Comparison of ENCODE assay signal across 12 cellular contexts in genomic region chr20:21693322-21693721, GRCh38. TPM values are rescaled to one million over a fixed set of nuclear protein-coding genes. Genes with fewer than 3 reads are reported as not detected.
DNase-seq lines count a peak whose midpoint lies in the region; ATAC-seq and TF ChIP-seq lines count a peak whose summit lies in the region.
"Had no signal": no experiment of that assay in that cellular context is flagged by ENCODE, and none has a peak within 500 bp of the region (broad histone marks: within the 10 kb centered on the region; RNA-seq: fewer than 3 reads in every experiment).

No MANE protein-coding gene starts in this region.

- TF ChIP-seq CTCF in GM12875 (IDR thresholded peaks at IDR 0.05; ENCODE audit: borderline replicate concordance, insufficient read depth, low read depth, low read length), result peak; percentile 63; the same call in 1 of the 2 replicates
- no peak for TF ChIP-seq CTCF in left ventricle myocardium inferior (IDR thresholded peaks at IDR 0.05; ENCODE audit: borderline replicate concordance)

- H3K27ac ChIP-seq in left ventricle myocardium inferior (replicated peaks), result no peak overlapping the region
- H3K27ac ChIP-seq: adrenal gland had no signal

- ATAC-seq in GM18511 (IDR thresholded peaks at IDR 0.05; ENCODE audit: unreplicated experiment), result no peak
- ATAC-seq: effector memory CD8-positive, alpha-beta T cell; naive thymus-derived CD4-positive, alpha-beta T cell had no signal

- H3K4me1 ChIP-seq in left ventricle myocardium inferior, result no peaks in the 10 kb centered on the region
- H3K4me1 ChIP-seq: adrenal gland had no signal

- H3K4me3 ChIP-seq in GM12875 (ENCODE audit: low read depth, low read length), result no peak overlapping the region
- H3K4me3 ChIP-seq in left ventricle myocardium inferior, result no peak overlapping the region
- H3K4me3 ChIP-seq: adrenal gland had no signal

- peaks cover 95% of the 10 kb centered on the region for H3K27me3 ChIP-seq in left ventricle myocardium inferior (ENCODE audit: low read depth)

- intact Hi-C loops in left ventricle myocardium inferior (cut with micrococcal nuclease), result no loop called here

- no peaks in the 10 kb centered on the region for H3K9me3 ChIP-seq in left ventricle myocardium inferior (replicated peaks)
- H3K9me3 ChIP-seq: adrenal gland had no signal

- H3K36me3 ChIP-seq in left ventricle myocardium inferior, result no peaks in the 10 kb centered on the region
- H3K36me3 ChIP-seq: adrenal gland had no signal

- DNase-seq in COR-L47 (lab: John Stamatoyannopoulos, UW), result peak; percentile 15
- DNase-seq in NCI-H748 treated with DMSO at 0.1 percent for 48 hours (lab: John Stamatoyannopoulos, UW), result peak; percentile 49
- DNase-seq in iPS-NIHi7 (ENCODE audit: extremely low spot score), result peak; percentile 74
- no peak for DNase-seq in left ventricle myocardium inferior
- DNase-seq in DMS79 treated with DMSO at 0.1 percent for 48 hours (lab: John Stamatoyannopoulos, UW), result no peak
- DNase-seq: adrenal gland; effector memory CD8-positive, alpha-beta T cell; naive thymus-derived CD4-positive, alpha-beta T cell had no signal

RNA-seq across cellular contexts. Expression of gene PAX1, which starts 12.1 kb away (rescaled TPM):
- total RNA-seq in left ventricle myocardium inferior, result not detected
- total RNA-seq: activated CD8-positive, alpha-beta memory T cell treated with anti-CD3 and anti-CD28 coated beads for 36 hours; adrenal gland; LHCN-M2; naive thymus-derived CD4-positive, alpha-beta T cell had no signal

Comparison
In these comparisons a context has a peak if more than half of its experiments do, and no peak if none do; other contexts are left out.
1. DNase-seq: peak in COR-L47 (single experiment), NCI-H748 treated with DMSO at 0.1 percent for 48 hours (single experiment) and iPS-NIHi7 (single experiment); none in left ventricle myocardium inferior (single experiment) and DMS79 treated with DMSO at 0.1 percent for 48 hours (single experiment).